8 cellular contexts compared by ENCODE assay signal in the genomic region with DNA sequence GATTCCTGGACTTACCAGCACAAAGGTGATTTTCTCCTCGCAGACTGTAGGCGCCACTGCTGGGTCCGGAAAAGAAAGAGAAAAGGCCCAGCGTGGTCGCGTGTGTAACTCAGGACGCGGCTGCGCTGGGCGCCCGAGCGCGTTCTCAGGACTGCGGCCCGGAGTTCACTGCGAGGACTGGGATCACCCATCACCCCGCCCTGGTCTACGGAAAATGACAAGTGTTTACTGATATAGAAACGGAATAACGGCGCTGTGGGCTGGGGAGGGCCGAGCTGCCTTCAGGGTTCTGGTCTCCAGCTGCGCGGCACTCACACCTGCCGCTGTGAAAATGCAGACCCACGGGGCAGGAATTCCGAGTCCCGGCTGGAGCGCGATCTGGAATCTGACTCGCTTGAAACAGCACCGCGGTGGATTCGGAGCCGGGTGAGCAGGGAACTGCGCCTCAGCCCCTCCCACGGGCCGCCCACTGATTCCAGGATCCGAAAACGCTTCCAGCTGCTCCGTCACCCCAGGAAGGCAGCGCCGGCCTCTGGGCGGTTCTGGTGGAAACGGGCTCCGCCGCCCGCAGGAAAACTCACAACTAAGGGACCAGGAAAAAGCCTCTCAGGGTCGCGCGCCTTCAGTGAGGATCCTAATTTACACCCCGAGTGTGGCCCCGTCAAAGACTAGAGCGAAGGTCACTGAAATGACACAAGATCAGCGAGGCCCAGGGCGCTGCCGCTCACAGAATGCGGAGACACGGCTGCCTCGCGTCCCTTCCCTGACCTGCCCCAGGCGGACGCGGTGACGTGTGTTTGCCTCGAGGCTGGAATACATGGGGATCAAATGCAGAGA. TPM values are rescaled to one million over a fixed set of nuclear protein-coding genes. Genes with fewer than 3 reads are reported as not detected.
DNase-seq lines count a peak whose midpoint lies in the region; ATAC-seq and TF ChIP-seq lines count a peak whose summit lies in the region.

No MANE protein-coding gene starts in this region.

- H3K4me1 Mint-ChIP-seq in natural killer cell, result peaks cover 44 to 48% of the 10 kb centered on the region in 2 donors

- H3K36me3 ChIP-seq in HUES64 (ENCODE audit: insufficient read depth, low read length), result no peaks in the 10 kb centered on the region

- H3K27me3 Mint-ChIP-seq in natural killer cell (ENCODE audit: low read depth in 2 of 2), result peaks cover 42 to 51% of the 10 kb centered on the region in 2 donors

- POLR2A ChIA-PET in RWPE1 (lab: Yijun Ruan, JAX; ENCODE audit: low non-redundant PET), result no interaction called here

- WGBS in HUES64, result under 1% methylated on average over 66 of the region's 66 CpGs

- no peaks in the 10 kb centered on the region for H3K9me3 ChIP-seq in HUES64 (ENCODE audit: insufficient read depth, low read depth, low read length)

- CTCF ChIA-PET in RWPE1 (lab: Yijun Ruan, JAX), result interaction anchor here (0.6 to 1.3 kb wide), 7 partner anchors 9 to 214 kb away, joined by 3 to 6 read pairs (median 3); no protein-coding TSS in a partner anchor

- DNase-seq in 8988T (peak; percentile 70), RWPE1 (ENCODE audit: low spot score) (peak; percentile 55), fibroblast of villous mesenchyme (ENCODE audit: low read depth) (peak; percentile 79), natural killer cell (peak; percentile 46), substantia nigra (lab: John Stamatoyannopoulos, UW) (peak in 42 of 49 donors; percentile 4 to 77 (median 36))
- peak; percentile 34 for DNase-seq in activated gamma-delta T cell treated with anti-CD3 and anti-CD28 coated beads, Interleukin-2, amount 50 U/mL, for 16 hours (ENCODE audit: low read depth)

- H3K9me3 Mint-ChIP-seq in natural killer cell, result no peaks in the 10 kb centered on the region

- H3K27me3 ChIP-seq in HUES64 (ENCODE audit: insufficient read depth, low read length), result peaks cover 68% of the 10 kb centered on the region

- H3K27ac ChIP-seq in HUES64 (ENCODE audit: low read depth, low read length), result no peak overlapping the region
- peak overlapping the region; percentile 73 for H3K27ac ChIP-seq in RWPE1
- no peak overlapping the region for H3K27ac ChIP-seq in substantia nigra (ENCODE audit: low read depth, low read length, poor library complexity, severe bottlenecking)

- H3K4me3 ChIP-seq in HUES64 (ENCODE audit: low read length) (peak overlapping the region; percentile 51), fibroblast of villous mesenchyme (ENCODE audit: low read depth, low read length) (peak overlapping the region; percentile 66)

- H3K9ac ChIP-seq in HUES64 (ENCODE audit: low read depth, low read length), result no peak overlapping the region

- H3K27ac Mint-ChIP-seq in natural killer cell, result peak overlapping the region in 1 of 2 donors; percentile 84

- peaks cover 12% of the 10 kb centered on the region for H3K4me1 ChIP-seq in HUES64 (ENCODE audit: insufficient read depth, low read length)

- no peaks in the 10 kb centered on the region for H3K36me3 Mint-ChIP-seq in natural killer cell

- H3K4me3 Mint-ChIP-seq in natural killer cell, result peak overlapping the region; percentile 94

- intact Hi-C loops in natural killer cell (cut with micrococcal nuclease), result loop anchor here (2.0 to 5.0 kb wide), 2 partner anchors 35 to 50 kb away; a partner anchor contains a TSS

- TF ChIP-seq CTCF in RWPE1 (conservative IDR thresholded peaks at IDR 0.05; ENCODE audit: low read depth), result peak; percentile 63
- TF ChIP-seq CTCF in fibroblast of villous mesenchyme (IDR thresholded peaks at IDR 0.05; ENCODE audit: insufficient read depth, low read depth, low read length), result peak; percentile 44
- TF ChIP-seq CTCF in natural killer cell (IDR thresholded peaks at IDR 0.05), result no peak

- ATAC-seq in GM18502 (IDR thresholded peaks at IDR 0.05; ENCODE audit: poor library complexity, unreplicated experiment), result peak; percentile 80
- peak; percentile 79 to 84 (median 84) for ATAC-seq in natural killer cell

RNA-seq across cellular contexts. Expression of a gene that starts 34.5 kb away (rescaled TPM):
- 60.5 TPM for polyA plus RNA-seq in HUES64 (2013, experiment 1 of 2)
- 66.8 TPM for polyA plus RNA-seq in HUES64 (2013, experiment 2 of 2)
- 325 and 421 TPM in 2 replicates for total RNA-seq in fibroblast of villous mesenchyme
- total RNA-seq in natural killer cell, result 1,000 to 10,000 TPM; 2,088 to 2,855 (median 2,731) TPM
